ENCODE assay signal across 23 cellular contexts in genomic region chr20:60507087-60507684, GRCh38.
"Had no signal": no experiment of that assay in that cellular context is flagged by ENCODE, and none has a peak within 500 bp of the region (broad histone marks: within the 10 kb centered on the region; RNA-seq: fewer than 3 reads in every experiment).

No MANE protein-coding gene starts in this region.

- H3K27ac Mint-ChIP-seq: naive thymus-derived CD4-positive, alpha-beta T cell; nephron; stimulated activated memory B cell treated with anti-CD40 and anti-IgM and Interleukin-4, amounts not matched to agents 10 μg/mL and 1 μg/mL and 100 μg/mL, for 72 hours; type B pancreatic cell had no signal

- H3K4me3 Mint-ChIP-seq: naive thymus-derived CD4-positive, alpha-beta T cell; nephron; stimulated activated memory B cell treated with anti-CD40 and anti-IgM and Interleukin-4, amounts not matched to agents 10 μg/mL and 1 μg/mL and 100 μg/mL, for 72 hours; type B pancreatic cell had no signal

- H3K27ac ChIP-seq: colonic mucosa, foreskin keratinocyte, gastroesophageal sphincter, heart right ventricle, left lung, prostate gland, sigmoid colon, testis, tibial artery had no signal

- H3K4me1 Mint-ChIP-seq: naive thymus-derived CD4-positive, alpha-beta T cell; stimulated activated memory B cell treated with anti-CD40 and anti-IgM and Interleukin-4, amounts not matched to agents 10 μg/mL and 1 μg/mL and 100 μg/mL, for 72 hours had no signal

- H3K27me3 Mint-ChIP-seq: stimulated activated memory B cell treated with anti-CD40 and anti-IgM and Interleukin-4, amounts not matched to agents 10 μg/mL and 1 μg/mL and 100 μg/mL, for 72 hours had no signal

- H3K27me3 ChIP-seq: colonic mucosa, foreskin keratinocyte, left lung, sigmoid colon, testis, tibial artery had no signal

- ATAC-seq: foreskin keratinocyte; gastroesophageal sphincter; heart right ventricle; left cardiac atrium; left lung; naive thymus-derived CD4-positive, alpha-beta T cell; right cardiac atrium; stimulated activated memory B cell treated with anti-CD40 and anti-IgM and Interleukin-4, amounts not matched to agents 10 μg/mL and 1 μg/mL and 100 μg/mL, for 72 hours; stimulated activated naive CD8-positive, alpha-beta T cell treated with anti-CD3 and anti-CD28 coated beads, Interleukin-15, Interleukin-2, amounts not matched to agents 100 U/mL and 50 U/mL, for 24 hours had no signal

- H3K36me3 Mint-ChIP-seq: naive thymus-derived CD4-positive, alpha-beta T cell; stimulated activated memory B cell treated with anti-CD40 and anti-IgM and Interleukin-4, amounts not matched to agents 10 μg/mL and 1 μg/mL and 100 μg/mL, for 72 hours; type B pancreatic cell had no signal

- H3K9me3 Mint-ChIP-seq: naive thymus-derived CD4-positive, alpha-beta T cell; nephron; type B pancreatic cell had no signal

- H3K4me1 ChIP-seq: colonic mucosa, gastroesophageal sphincter, heart right ventricle, left lung, prostate gland, sigmoid colon, testis, tibial artery had no signal

- H3K36me3 ChIP-seq: colonic mucosa, gastroesophageal sphincter, heart right ventricle, left lung, prostate gland, sigmoid colon, tibial artery had no signal

- H3K4me3 ChIP-seq: colonic mucosa, gastroesophageal sphincter, heart right ventricle, left lung, prostate gland, sigmoid colon, testis, tibial artery had no signal

- FAIRE-seq: islet of Langerhans had no signal

- DNase-seq: colonic mucosa; effector CD4-positive, alpha-beta T cell; foreskin keratinocyte; heart right ventricle; hippocampal formation; left cardiac atrium; left lung; mesenchymal stem cell; midbrain; naive thymus-derived CD4-positive, alpha-beta T cell; right cardiac atrium; sigmoid colon; stimulated activated CD4-positive, alpha-beta T cell treated with anti-CD3 and anti-CD28 coated beads, Interleukin-4, amount 100 ng/mL, for 4 hours; stimulated activated naive CD8-positive, alpha-beta T cell treated with anti-CD3 and anti-CD28 coated beads, Interleukin-15, Interleukin-2, amounts not matched to agents 100 U/mL and 50 U/mL, for 24 hours; substantia nigra; testis; tibial artery had no signal
